In genomic region chr1:54477153-54477561, GRCh38 we compare ENCODE assay signal across 15 cellular contexts.
A peak's percentile ranks its signal among the peaks of the same experiment; 100 is the strongest.
DNase-seq lines count a peak whose midpoint lies in the region; ATAC-seq and TF ChIP-seq lines count a peak whose summit lies in the region.
"Had no signal": no experiment of that assay in that cellular context is flagged by ENCODE, and none has a peak within 500 bp of the region (broad histone marks: within the 10 kb centered on the region; RNA-seq: fewer than 3 reads in every experiment).

No MANE protein-coding gene starts in this region.

- H3K4me3 ChIP-seq in stomach = no peak overlapping the region
- H3K4me3 ChIP-seq: A549, ascending aorta, left lung had no signal

- H3K36me3 ChIP-seq in stomach = no peaks in the 10 kb centered on the region
- H3K36me3 ChIP-seq: ascending aorta, left lung had no signal

- H3K36me3 Mint-ChIP-seq in T-helper 1 cell treated with Interleukin-12 subunit alpha and Interleukin-12 subunit beta and Interleukin-4 antibody, amounts not matched to agents 30 μg/mL and 1 μg/mL, for 36 hours (ENCODE audit: low read depth) = peaks cover 6% of the 10 kb centered on the region
- H3K36me3 Mint-ChIP-seq in IgD-negative memory B cell (no peaks in the 10 kb centered on the region), neural crest cell (ENCODE audit: low read depth) (no peaks in the 10 kb centered on the region)
- H3K36me3 Mint-ChIP-seq in activated naive CD8-positive, alpha-beta T cell treated with anti-CD3 and anti-CD28 coated beads, Interleukin-2, amount 50 U/mL, for 24 hours (ENCODE audit: low read depth) = no peaks in the 10 kb centered on the region

- H3K9me3 Mint-ChIP-seq in T-helper 1 cell treated with Interleukin-12 subunit alpha and Interleukin-12 subunit beta and Interleukin-4 antibody, amounts not matched to agents 30 μg/mL and 1 μg/mL, for 36 hours = no peaks in the 10 kb centered on the region
- no peaks in the 10 kb centered on the region for H3K9me3 Mint-ChIP-seq in IgD-negative memory B cell
- H3K9me3 Mint-ChIP-seq in activated naive CD8-positive, alpha-beta T cell treated with anti-CD3 and anti-CD28 coated beads, Interleukin-2, amount 50 U/mL, for 24 hours = no peaks in the 10 kb centered on the region
- H3K9me3 Mint-ChIP-seq in neural crest cell = no peaks in the 10 kb centered on the region

- H3K27me3 ChIP-seq in stomach = peaks cover 0 to 23% (median 6%) of the 10 kb centered on the region in 3 donors
- H3K27me3 ChIP-seq: ascending aorta had no signal

- H3K9me3 ChIP-seq in stomach = no peaks in the 10 kb centered on the region
- H3K9me3 ChIP-seq: A549, ascending aorta, left lung had no signal

- peaks cover 21% of the 10 kb centered on the region for H3K27me3 Mint-ChIP-seq in T-helper 1 cell treated with Interleukin-12 subunit alpha and Interleukin-12 subunit beta and Interleukin-4 antibody, amounts not matched to agents 30 μg/mL and 1 μg/mL, for 36 hours (ENCODE audit: low read depth)
- H3K27me3 Mint-ChIP-seq in IgD-negative memory B cell = peaks cover 20% of the 10 kb centered on the region
- H3K27me3 Mint-ChIP-seq in activated naive CD8-positive, alpha-beta T cell treated with anti-CD3 and anti-CD28 coated beads, Interleukin-2, amount 50 U/mL, for 24 hours = peaks cover 9% of the 10 kb centered on the region
- no peaks in the 10 kb centered on the region for H3K27me3 Mint-ChIP-seq in neural crest cell (ENCODE audit: low read depth)

- DNase-seq in T-helper 1 cell (no peak), neural crest cell (ENCODE audit: low read depth, low spot score) (no peak), hypothalamus (lab: John Stamatoyannopoulos, UW) (no peak), stomach (no peak)
- no peak for DNase-seq in activated naive CD8-positive, alpha-beta T cell treated with anti-CD3 and anti-CD28 coated beads, Interleukin-2, amount 50 U/mL, for 24 hours
- DNase-seq: activated CD8-positive, alpha-beta memory T cell treated with anti-CD3 and anti-CD28 coated beads, Interleukin-2, amount 50 U/mL, for 48 hours; KG1; left lung; NCI-H1930; stimulated activated CD4-positive, alpha-beta T cell treated with anti-CD3 and anti-CD28 coated beads, Interleukin-4, amount 100 ng/mL, for 24 hours had no signal

- TF ChIP-seq CTCF in neural crest cell (conservative IDR thresholded peaks at IDR 0.05) = no peak
- no peak for TF ChIP-seq CTCF in stomach (IDR thresholded peaks at IDR 0.05)

- no peak overlapping the region for H3K27ac ChIP-seq in stomach
- H3K27ac ChIP-seq: A549, ascending aorta, left lung had no signal

- H3K4me1 ChIP-seq in stomach = peaks cover 17 to 27% (median 26%) of the 10 kb centered on the region in 4 donors
- H3K4me1 ChIP-seq: A549 had no signal

- WGBS in stomach, 5 donors = 52 to 69% (median 60%) methylated on average over 6 of the region's 6 CpGs

- TF ChIP-seq POLR2A in stomach (IDR thresholded peaks at IDR 0.05) = no peak

- peaks cover 44% of the 10 kb centered on the region for H3K4me1 Mint-ChIP-seq in T-helper 1 cell treated with Interleukin-12 subunit alpha and Interleukin-12 subunit beta and Interleukin-4 antibody, amounts not matched to agents 30 μg/mL and 1 μg/mL, for 36 hours (ENCODE audit: low read depth)
- peaks cover 23 to 31% (median 28%) of the 10 kb centered on the region in 3 donors for H3K4me1 Mint-ChIP-seq in IgD-negative memory B cell
- peaks cover 58% of the 10 kb centered on the region for H3K4me1 Mint-ChIP-seq in activated naive CD8-positive, alpha-beta T cell treated with anti-CD3 and anti-CD28 coated beads, Interleukin-2, amount 50 U/mL, for 24 hours
- H3K4me1 Mint-ChIP-seq in neural crest cell = peaks cover 56% of the 10 kb centered on the region

- no peak overlapping the region for H3K4me3 Mint-ChIP-seq in T-helper 1 cell treated with Interleukin-12 subunit alpha and Interleukin-12 subunit beta and Interleukin-4 antibody, amounts not matched to agents 30 μg/mL and 1 μg/mL, for 36 hours
- H3K4me3 Mint-ChIP-seq in IgD-negative memory B cell = peak overlapping the region in 3 of 4 donors; percentile 16 to 70 (median 63)
- H3K4me3 Mint-ChIP-seq in activated naive CD8-positive, alpha-beta T cell treated with anti-CD3 and anti-CD28 coated beads, Interleukin-2, amount 50 U/mL, for 24 hours = no peak overlapping the region
- peak overlapping the region; percentile 35 for H3K4me3 Mint-ChIP-seq in neural crest cell

- no peak for TF ChIP-seq EP300 in stomach (IDR thresholded peaks at IDR 0.05)

- H3K27ac Mint-ChIP-seq in T-helper 1 cell treated with Interleukin-12 subunit alpha and Interleukin-12 subunit beta and Interleukin-4 antibody, amounts not matched to agents 30 μg/mL and 1 μg/mL, for 36 hours = peak overlapping the region; percentile 18
- H3K27ac Mint-ChIP-seq in IgD-negative memory B cell = peak overlapping the region in 2 of 3 donors; percentile 30 to 47
- peak overlapping the region; percentile 19 for H3K27ac Mint-ChIP-seq in activated naive CD8-positive, alpha-beta T cell treated with anti-CD3 and anti-CD28 coated beads, Interleukin-2, amount 50 U/mL, for 24 hours
- H3K27ac Mint-ChIP-seq in neural crest cell (ENCODE audit: unreplicated experiment) = no peak overlapping the region

- ATAC-seq in activated naive CD8-positive, alpha-beta T cell treated with anti-CD3 and anti-CD28 coated beads, Interleukin-2, amount 50 U/mL, for 24 hours = peak; percentile 45
- ATAC-seq in GM18870 (IDR thresholded peaks at IDR 0.05; ENCODE audit: unreplicated experiment) = no peak
- ATAC-seq: A549, left lung had no signal

- intact Hi-C loops in stomach (cut with DNase I; ENCODE audit: low total_unique reads) = no loop called here

Comparison
In these comparisons a context has a peak if more than half of its experiments do, and no peak if none do; other contexts are left out.
1. H3K4me3 Mint-ChIP-seq: peak in IgD-negative memory B cell (3 of 4) and neural crest cell (single experiment); none in T-helper 1 cell treated with Interleukin-12 subunit alpha and Interleukin-12 subunit beta and Interleukin-4 antibody, amounts not matched to agents 30 μg/mL and 1 μg/mL, for 36 hours (single experiment) and activated naive CD8-positive, alpha-beta T cell treated with anti-CD3 and anti-CD28 coated beads, Interleukin-2, amount 50 U/mL, for 24 hours (single experiment).